ENCODE assay signal across 29 cellular contexts in the genomic region with DNA sequence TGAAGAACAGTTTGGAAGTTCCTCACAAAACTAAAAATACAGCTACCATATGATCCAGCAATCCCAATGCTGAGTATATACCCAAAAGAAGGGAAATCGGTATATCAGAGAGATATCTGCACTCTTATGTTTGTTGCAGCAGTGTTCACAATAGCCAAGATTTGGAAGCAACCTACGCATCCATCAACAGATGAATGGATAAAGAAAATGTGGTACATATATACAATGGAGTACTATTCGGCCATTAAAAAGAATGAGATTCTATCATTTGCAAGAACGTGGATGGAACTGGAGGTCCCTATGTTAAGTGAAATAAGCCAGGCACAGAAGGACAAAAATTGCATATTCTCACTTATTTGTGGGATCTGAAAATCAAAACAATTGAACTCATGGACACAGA. TPM values are rescaled to one million over a fixed set of nuclear protein-coding genes. Genes with fewer than 3 reads are reported as not detected.
DNase-seq lines count a peak whose midpoint lies in the region; ATAC-seq and TF ChIP-seq lines count a peak whose summit lies in the region.
"Had no signal": no experiment of that assay in that cellular context is flagged by ENCODE, and none has a peak within 500 bp of the region (broad histone marks: within the 10 kb centered on the region; RNA-seq: fewer than 3 reads in every experiment).

No MANE protein-coding gene starts in this region.

- no peak for TF ChIP-seq RAD21 in SK-N-SH (IDR thresholded peaks at IDR 0.05; ENCODE audit: low read length)

- H3K27me3 ChIP-seq in SK-N-SH (ENCODE audit: insufficient read depth) (no peaks in the 10 kb centered on the region), Karpas-422 (ENCODE audit: low read length) (no peaks in the 10 kb centered on the region)
- H3K27me3 ChIP-seq: BE2C; BLaER1; BLaER1 treated with 17β-estradiol and CSF1 and Interleukin-3, amounts not matched to agents 10 nM and 100 nM had no signal

- H3K9me3 ChIP-seq in SK-N-SH (peaks cover 18% of the 10 kb centered on the region), Karpas-422 (ENCODE audit: low read length) (peaks cover under 1% of the 10 kb centered on the region)
- H3K9me3 ChIP-seq: BE2C had no signal

- H3K9ac ChIP-seq in SK-N-SH (no peak overlapping the region), Karpas-422 (ENCODE audit: low read length) (no peak overlapping the region)
- H3K9ac ChIP-seq: BLaER1; BLaER1 treated with 17β-estradiol and CSF1 and Interleukin-3, amounts not matched to agents 10 nM and 100 nM had no signal

- no peak overlapping the region for H3K4me3 ChIP-seq in SK-N-SH (ENCODE audit: low read depth in 2 of 2, low read length in 1 of 2)
- H3K4me3 ChIP-seq in Karpas-422 (ENCODE audit: low read length) = no peak overlapping the region
- H3K4me3 ChIP-seq: A549, BLaER1 had no signal

- TF ChIP-seq EP300 in SK-N-SH (IDR thresholded peaks at IDR 0.05; ENCODE audit: borderline replicate concordance in 1 of 2, low read depth in 1 of 2, low read length in 1 of 2) = no peak

- H3K27ac ChIP-seq in SK-N-SH (ENCODE audit: low read depth in 2 of 2, low read length in 1 of 2) (no peak overlapping the region), Karpas-422 (ENCODE audit: low read length) (no peak overlapping the region)
- H3K27ac ChIP-seq: 22Rv1; A549; BLaER1; BLaER1 treated with 17β-estradiol and CSF1 and Interleukin-3, amounts not matched to agents 10 nM and 100 nM; C4-2B had no signal

- POLR2A ChIA-PET in SK-N-SH (lab: Yijun Ruan, JAX) = no interaction called here

- no peaks in the 10 kb centered on the region for H4K20me1 ChIP-seq in SK-N-SH (ENCODE audit: insufficient read depth)
- H4K20me1 ChIP-seq in Karpas-422 (ENCODE audit: insufficient read depth, low read depth, low read length) = no peaks in the 10 kb centered on the region
- H4K20me1 ChIP-seq: BLaER1; BLaER1 treated with 17β-estradiol and CSF1 and Interleukin-3, amounts not matched to agents 10 nM and 100 nM had no signal

- no peaks in the 10 kb centered on the region for H3F3A ChIP-seq in SK-N-SH (replicated peaks; ENCODE audit: insufficient read depth)

- H3K36me3 ChIP-seq in SK-N-SH (replicated peaks in 1 of 2; ENCODE audit: control insufficient read depth in 1 of 2, insufficient read depth in 2 of 2, low read length in 1 of 2) = peaks cover 26 to 56% of the 10 kb centered on the region in 2 experiments
- H3K36me3 ChIP-seq in Karpas-422 (ENCODE audit: insufficient read depth, low read length) = peaks cover 54% of the 10 kb centered on the region
- H3K36me3 ChIP-seq: BE2C had no signal

- no peaks in the 10 kb centered on the region for H3K4me1 ChIP-seq in SK-N-SH (ENCODE audit: control insufficient read depth in 1 of 2, insufficient read depth in 2 of 2, low read depth in 1 of 2, low read length in 1 of 2)
- H3K4me1 ChIP-seq in Karpas-422 (ENCODE audit: low read length) = no peaks in the 10 kb centered on the region
- H3K4me1 ChIP-seq: A549, BE2C, Caco-2 had no signal

- no peak for TF ChIP-seq CTCF in SK-N-SH (IDR thresholded peaks at IDR 0.05)

- H3K4me2 ChIP-seq in SK-N-SH = no peak overlapping the region
- no peak overlapping the region for H3K4me2 ChIP-seq in Karpas-422 (ENCODE audit: low read depth, low read length, poor library complexity, severe bottlenecking)
- H3K4me2 ChIP-seq: A549; BLaER1; BLaER1 treated with 17β-estradiol and CSF1 and Interleukin-3, amounts not matched to agents 10 nM and 100 nM had no signal

- H2AFZ ChIP-seq in SK-N-SH (ENCODE audit: low read depth) (no peak overlapping the region), Karpas-422 (ENCODE audit: low read length) (no peak overlapping the region)

- intact Hi-C loops in left ventricle myocardium superior (cut with micrococcal nuclease) = no loop called here

- no peak for DNase-seq in SK-N-SH
- DNase-seq in Karpas-422 = peak; percentile 4
- DNase-seq in left ventricle myocardium superior = no peak
- DNase-seq: 8988T; ACHN; AML-193; BE2C; C1 segment of cervical spinal cord; Caco-2; Calu3; CD4-positive, alpha-beta memory T cell; CD4-positive, alpha-beta T cell; CD4-positive, CD25-positive, alpha-beta regulatory T cell; CD8-positive, alpha-beta memory T cell; CD8-positive, alpha-beta T cell; COR-L47; DMS 273 treated with DMSO at 0.1 percent for 48 hours; DMS153; DMS53; DMS79; DMS79 treated with DMSO at 0.1 percent for 48 hours; DND-41; EL had no signal

- H3K79me2 ChIP-seq in SK-N-SH (ENCODE audit: insufficient read depth) = peaks cover 21% of the 10 kb centered on the region
- H3K79me2 ChIP-seq in Karpas-422 (ENCODE audit: low read length) = peaks cover 24% of the 10 kb centered on the region

- H3K9me2 ChIP-seq in SK-N-SH (no peaks in the 10 kb centered on the region), Karpas-422 (replicated peaks; ENCODE audit: insufficient read depth, low read length) (no peaks in the 10 kb centered on the region)

- CTCF ChIA-PET in SK-N-SH (lab: Yijun Ruan, JAX) = no interaction called here

- ATAC-seq in SK-N-SH treated with all-trans-retinoic acid at 6 μM for 48 hours = no peak
- ATAC-seq in left ventricle myocardium superior = no peak
- ATAC-seq: A549; CD8-positive, alpha-beta T cell had no signal

- WGBS in SK-N-SH (ENCODE audit: low lambda C conversion rate) = 91% methylated on average over 4 of the region's 4 CpGs

TF ChIP-seq in SK-N-SH treated with all-trans-retinoic acid at 6 μM for 48 hours, 23 proteins besides CTCF, POLR2A, EP300 and RAD21:
- peak; percentile 91 for TF ChIP-seq ZNF8 (CRISPR knock-in tag; IDR thresholded peaks at IDR 0.05)
- no peak for TF ChIP-seq ISL1 (CRISPR knock-in tag; IDR thresholded peaks at IDR 0.05)
- no peak for TF ChIP-seq ZFP30 (CRISPR knock-in tag; IDR thresholded peaks at IDR 0.05)

TF ChIP-seq in SK-N-SH, 30 proteins besides CTCF, POLR2A, EP300 and RAD21:
- TF ChIP-seq GATA2 (CRISPR knock-in tag; IDR thresholded peaks at IDR 0.05) = no peak
- TF ChIP-seq JUND (IDR thresholded peaks at IDR 0.05) = no peak
- TF ChIP-seq FOSL2 (IDR thresholded peaks at IDR 0.05; ENCODE audit: borderline replicate concordance, low read depth) = no peak
- TF ChIP-seq TCF12 (IDR thresholded peaks at IDR 0.05) = no peak
- no peak for TF ChIP-seq NRF1 (IDR thresholded peaks at IDR 0.05; ENCODE audit: low read depth, low read length)
- TF ChIP-seq, protein P1, sequence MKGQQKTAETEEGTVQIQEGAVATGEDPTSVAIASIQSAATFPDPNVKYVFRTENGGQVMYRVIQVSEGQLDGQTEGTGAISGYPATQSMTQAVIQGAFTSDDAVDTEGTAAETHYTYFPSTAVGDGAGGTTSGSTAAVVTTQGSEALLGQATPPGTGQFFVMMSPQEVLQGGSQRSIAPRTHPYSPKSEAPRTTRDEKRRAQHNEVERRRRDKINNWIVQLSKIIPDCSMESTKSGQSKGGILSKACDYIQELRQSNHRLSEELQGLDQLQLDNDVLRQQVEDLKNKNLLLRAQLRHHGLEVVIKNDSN (IDR thresholded peaks at IDR 0.05; ENCODE audit: borderline replicate concordance, low read depth) = no peak
- TF ChIP-seq SIN3A (IDR thresholded peaks at IDR 0.05; ENCODE audit: borderline replicate concordance, low read depth, low read length) = no peak

RNA-seq across cellular contexts. Expression of gene XRRA1, which starts 46.5 kb away (rescaled TPM):
- 12.9 and 13.0 TPM in 2 replicates for polyA plus RNA-seq in SK-N-SH (2012; rRNA removed)
- polyA plus RNA-seq in SK-N-SH (2012; cell fraction: cytosol; rRNA removed) = 8.0 and 10.2 TPM in 2 replicates
- polyA plus RNA-seq in SK-N-SH (2012; cell fraction: nucleus; rRNA removed) = 24.0 and 29.6 TPM in 2 replicates
- 29.7 and 56.3 TPM in 2 replicates for total RNA-seq in Karpas-422 (2014; rRNA removed; shearing (Covaris generic); ENCODE audit: low replicate concordance)
- 7.3 TPM for total RNA-seq in left ventricle myocardium superior

RNA-seq across cellular contexts. Expression of gene SPCS2, which starts 46.7 kb away (rescaled TPM):
- 47.3 and 49.1 TPM in 2 replicates for polyA plus RNA-seq in SK-N-SH (2012; rRNA removed)
- polyA plus RNA-seq in SK-N-SH (2012; cell fraction: cytosol; rRNA removed) = 61.4 and 77.4 TPM in 2 replicates
- 19.4 and 38.4 TPM in 2 replicates for polyA plus RNA-seq in SK-N-SH (2012; cell fraction: nucleus; rRNA removed)
- 33.2 and 91.5 TPM in 2 replicates for total RNA-seq in Karpas-422 (2014; rRNA removed; shearing (Covaris generic); ENCODE audit: low replicate concordance)
- 105 TPM for total RNA-seq in left ventricle myocardium superior
